In genomic region chr2:174634130-174635014, GRCh38 we compare ENCODE assay signal across 8 cellular contexts. TPM values are rescaled to one million over a fixed set of nuclear protein-coding genes. Genes with fewer than 3 reads are reported as not detected.
DNase-seq lines count a peak whose midpoint lies in the region; ATAC-seq and TF ChIP-seq lines count a peak whose summit lies in the region.

No MANE protein-coding gene starts in this region.

- H3K4me3 Mint-ChIP-seq in CD4-positive, alpha-beta memory T cell: peak overlapping the region; percentile 91 to 94 (median 92)

- DNase-seq in CD4-positive, alpha-beta memory T cell: peak; percentile 48 to 66 (median 53)
- DNase-seq in activated CD4-positive, alpha-beta T cell treated with anti-CD3 and anti-CD28 coated beads, Interleukin-2, amount 50 U/mL, for 1 hour: peak; percentile 37
- DNase-seq in foreskin fibroblast (peak in 1 of 2 donors; percentile 50), foreskin melanocyte (no peak), NCI-H1436 treated with DMSO at 0.1 percent for 48 hours (lab: John Stamatoyannopoulos, UW) (no peak)

- H3K27ac ChIP-seq in CD4-positive, alpha-beta memory T cell (ENCODE audit: low read depth, low read length): peak overlapping the region; percentile 76
- H3K27ac ChIP-seq in skin epidermis: peak overlapping the region; percentile 9 to 96 (median 78)

- peaks cover 46 to 84% (median 56%) of the 10 kb centered on the region in 4 donors for H3K4me1 Mint-ChIP-seq in CD4-positive, alpha-beta memory T cell

- H3K4me1 ChIP-seq in CD4-positive, alpha-beta memory T cell (ENCODE audit: insufficient read depth, low read length): peaks cover 58% of the 10 kb centered on the region

- ATAC-seq in GM19468 (IDR thresholded peaks at IDR 0.05; ENCODE audit: extremely low read depth, unreplicated experiment): peak; percentile 77
- ATAC-seq in HG03571 (IDR thresholded peaks at IDR 0.05; ENCODE audit: unreplicated experiment): peak; percentile 58

- peaks cover 23 to 46% of the 10 kb centered on the region in 2 donors for H3K36me3 Mint-ChIP-seq in CD4-positive, alpha-beta memory T cell

- CTCF ChIA-PET in CD4-positive, alpha-beta memory T cell (lab: Charles Lee; ENCODE audit: partially characterized antibody): interaction anchor here (0.8 to 5.0 kb wide), 19 partner anchors 17 to 174 kb away, joined by 3 to 48 read pairs (median 4); partner anchors contain the start of gene WIPF1

- no peaks in the 10 kb centered on the region for H3K27me3 Mint-ChIP-seq in CD4-positive, alpha-beta memory T cell

- H3K27ac Mint-ChIP-seq in CD4-positive, alpha-beta memory T cell: peak overlapping the region; percentile 89 to 98 (median 94)

- no peaks in the 10 kb centered on the region for H3K9me3 ChIP-seq in CD4-positive, alpha-beta memory T cell (ENCODE audit: control insufficient read depth in 1 of 2, low read length in 2 of 2)

- intact Hi-C loops in CD4-positive, alpha-beta memory T cell (cut with micrococcal nuclease): loop anchor here (1.0 to 5.0 kb wide), 5 partner anchors 9 to 56 kb away; partner anchors contain the start of gene WIPF1

- peak overlapping the region; percentile 54 to 72 for H3K4me3 ChIP-seq in CD4-positive, alpha-beta memory T cell (ENCODE audit: low read length in 2 of 2)
- H3K4me3 ChIP-seq in foreskin fibroblast (ENCODE audit: low read depth in 1 of 2, low read length in 2 of 2) (peak overlapping the region; percentile 1 to 2), skin epidermis (peak overlapping the region; percentile 3 to 34 (median 25))

- no peak for TF ChIP-seq CTCF in foreskin fibroblast (IDR thresholded peaks at IDR 0.05; ENCODE audit: low read depth, low read length)

- H3K9me3 Mint-ChIP-seq in CD4-positive, alpha-beta memory T cell: peaks cover 0 to 2% (median 0%) of the 10 kb centered on the region in 8 donors

- POLR2A ChIA-PET in CD4-positive, alpha-beta memory T cell (lab: Charles Lee; ENCODE audit: partially characterized antibody): interaction anchor here (0.6 to 4.8 kb wide), 22 partner anchors 9 to 239 kb away, joined by 3 to 139 read pairs (median 4); partner anchors contain the start of genes SCRN3 and WIPF1

- H3K36me3 ChIP-seq in CD4-positive, alpha-beta memory T cell (ENCODE audit: insufficient read depth, low read length): peaks cover 11% of the 10 kb centered on the region

- no peaks in the 10 kb centered on the region for H3K27me3 ChIP-seq in CD4-positive, alpha-beta memory T cell (ENCODE audit: insufficient read depth, low read length)

RNA-seq across cellular contexts. Expression of gene WIPF1, which starts 36.8 kb away (rescaled TPM):
- 100 to 1,000 TPM; 483 to 484 TPM for total RNA-seq in CD4-positive, alpha-beta memory T cell
- 100 to 1,000 TPM in 1 of 2 donors, 10 to 100 TPM in 1; 79.2 to 169 TPM for polyA plus RNA-seq in CD4-positive, alpha-beta memory T cell

Comparison
In these comparisons a context has a peak if more than half of its experiments do, and no peak if none do; other contexts are left out.
1. DNase-seq: peak in CD4-positive, alpha-beta memory T cell (5 of 5) and activated CD4-positive, alpha-beta T cell treated with anti-CD3 and anti-CD28 coated beads, Interleukin-2, amount 50 U/mL, for 1 hour (single experiment); none in foreskin melanocyte (single experiment) and NCI-H1436 treated with DMSO at 0.1 percent for 48 hours (single experiment).
2. H3K4me3 ChIP-seq: peak in every context shown above with its lines; median percentile 63 in CD4-positive, alpha-beta memory T cell; 25 in skin epidermis; 2 in foreskin fibroblast.